Comparison of ENCODE assay signal across 14 cellular contexts in genomic region chr9:119302988-119303698, GRCh38.
DNase-seq lines count a peak whose midpoint lies in the region; ATAC-seq and TF ChIP-seq lines count a peak whose summit lies in the region.
"Had no signal": no experiment of that assay in that cellular context is flagged by ENCODE, and none has a peak within 500 bp of the region (broad histone marks: within the 10 kb centered on the region; RNA-seq: fewer than 3 reads in every experiment).

No MANE protein-coding gene starts in this region.

- H3K56ac ChIP-seq in H9 (ENCODE audit: insufficient read length, low read depth, low read length), result no peak overlapping the region

- no peaks in the 10 kb centered on the region for H3K27me3 Mint-ChIP-seq in H9 (ENCODE audit: low read depth)
- H3K27me3 Mint-ChIP-seq: CD4-positive, alpha-beta memory T cell had no signal

- no peak overlapping the region for H4K5ac ChIP-seq in H9 (ENCODE audit: insufficient read length, low read depth, low read length)

- H3K18ac ChIP-seq in H9 (ENCODE audit: insufficient read length, low read depth, low read length), result peak overlapping the region; percentile 42

- H3K27me3 ChIP-seq in H9 (ENCODE audit: insufficient read depth, low read length) (no peaks in the 10 kb centered on the region), esophagus muscularis mucosa (peaks cover 0 to 14% (median 2%) of the 10 kb centered on the region in 4 donors), brain microvascular endothelial cell (replicated peaks) (no peaks in the 10 kb centered on the region)
- H3K27me3 ChIP-seq: BE2C had no signal

- no peaks in the 10 kb centered on the region for H3K79me2 ChIP-seq in H9 (ENCODE audit: insufficient read depth, low read length)

- TF ChIP-seq EP300 in esophagus muscularis mucosa (IDR thresholded peaks at IDR 0.05), result no peak

- H3K79me1 ChIP-seq in H9 (ENCODE audit: insufficient read depth, low read depth, low read length, poor library complexity, severe bottlenecking), result no peaks in the 10 kb centered on the region

- DNase-seq in H9 (no peak), NCI-H774 (lab: John Stamatoyannopoulos, UW) (peak; percentile 52), esophagus muscularis mucosa (ENCODE audit: extremely low spot score) (peak; percentile 72), NCI-H146 treated with DMSO at 0.1 percent for 48 hours (lab: John Stamatoyannopoulos, UW; ENCODE audit: unreplicated experiment) (no peak), brain microvascular endothelial cell (no peak)
- DNase-seq: BE2C; CD4-positive, alpha-beta memory T cell; DND-41; GF-D8 had no signal

- peaks cover 53 to 56% of the 10 kb centered on the region in 2 experiments for H3K4me1 Mint-ChIP-seq in H9
- H3K4me1 Mint-ChIP-seq: CD4-positive, alpha-beta memory T cell had no signal

- H3K4me3 ChIP-seq in esophagus muscularis mucosa (no peak overlapping the region), brain microvascular endothelial cell (ENCODE audit: low read depth, low read length) (no peak overlapping the region)
- H3K4me3 ChIP-seq: A549 had no signal

- H3K9me3 ChIP-seq in H9 (ENCODE audit: control insufficient read depth, low read depth, low read length) (no peaks in the 10 kb centered on the region), esophagus muscularis mucosa (no peaks in the 10 kb centered on the region)
- H3K9me3 ChIP-seq: A549, BE2C had no signal

- no peaks in the 10 kb centered on the region for H3K23me2 ChIP-seq in H9 (ENCODE audit: insufficient read length, low read depth, low read length, poor library complexity, severe bottlenecking)

- no peak overlapping the region for H3K4ac ChIP-seq in H9 (ENCODE audit: low read depth, low read length)

- no peaks in the 10 kb centered on the region for H3K36me3 ChIP-seq in esophagus muscularis mucosa
- H3K36me3 ChIP-seq in brain microvascular endothelial cell (replicated peaks), result no peaks in the 10 kb centered on the region
- H3K36me3 ChIP-seq: BE2C had no signal

- peak overlapping the region in 2 of 3 experiments; percentile 27 to 60; a peak in 3 of 7 replicates for H3K27ac Mint-ChIP-seq in H9
- H3K27ac Mint-ChIP-seq: CD4-positive, alpha-beta memory T cell; IgD-negative memory B cell had no signal

- no peak overlapping the region for H2BK5ac ChIP-seq in H9 (ENCODE audit: insufficient read length, low read length)

- TF ChIP-seq CTCF in H9 (conservative IDR thresholded peaks at IDR 0.05) (no peak), esophagus muscularis mucosa (IDR thresholded peaks at IDR 0.05) (no peak), brain microvascular endothelial cell (IDR thresholded peaks at IDR 0.05; ENCODE audit: low read depth, low read length, missing control alignments) (no peak)

- peaks cover 10% of the 10 kb centered on the region for H3K4me1 ChIP-seq in H9 (ENCODE audit: insufficient read depth, low read length)
- no peaks in the 10 kb centered on the region for H3K4me1 ChIP-seq in esophagus muscularis mucosa
- H3K4me1 ChIP-seq: A549, BE2C had no signal

- H3K14ac ChIP-seq in H9 (ENCODE audit: insufficient read depth, low read length), result no peak overlapping the region

- H2AK5ac ChIP-seq in H9 (ENCODE audit: insufficient read length, low read length), result no peak overlapping the region

- H3K27ac ChIP-seq in H9 (ENCODE audit: insufficient read length, low read depth, low read length) (no peak overlapping the region), esophagus muscularis mucosa (replicated peaks in 1 of 4) (no peak overlapping the region), brain microvascular endothelial cell (no peak overlapping the region)
- H3K27ac ChIP-seq: A549, C4-2B had no signal

- H3K23ac ChIP-seq in H9 (ENCODE audit: insufficient read length, low read depth, low read length), result no peak overlapping the region

- ATAC-seq in HG03095 (IDR thresholded peaks at IDR 0.05; ENCODE audit: unreplicated experiment), result no peak
- no peak for ATAC-seq in HG02678 (IDR thresholded peaks at IDR 0.05; ENCODE audit: unreplicated experiment)
- ATAC-seq: A549 had no signal

- WGBS in H9 (ENCODE audit: extremely low coverage, insufficient read length, low lambda C conversion rate), result no CpG with 5 or more reads among the region's 13 CpGs
- WGBS in esophagus muscularis mucosa, result 83% methylated on average over 13 of the region's 13 CpGs

- H2BK12ac ChIP-seq in H9 (ENCODE audit: insufficient read length, low read depth, low read length), result no peak overlapping the region

- no peak overlapping the region for H3K9ac ChIP-seq in H9 (ENCODE audit: extremely low read depth, insufficient read length, low read length)

- no peak overlapping the region for H2BK15ac ChIP-seq in H9 (ENCODE audit: low read depth, low read length)

- no peaks in the 10 kb centered on the region; a peak in 1 of 5 replicates for H3K9me3 Mint-ChIP-seq in H9

- intact Hi-C loops in esophagus muscularis mucosa (cut with DNase I), result no loop called here

- H2BK20ac ChIP-seq in H9 (ENCODE audit: low read depth, low read length, poor library complexity, severe bottlenecking), result no peak overlapping the region

- no peak for TF ChIP-seq POLR2A in esophagus muscularis mucosa (IDR thresholded peaks at IDR 0.05; ENCODE audit: low read depth)

- H2AFZ ChIP-seq in H9 (ENCODE audit: low read length), result no peak overlapping the region

- no peak overlapping the region for H3K4me3 Mint-ChIP-seq in H9
- H3K4me3 Mint-ChIP-seq: CD4-positive, alpha-beta memory T cell; IgD-negative memory B cell had no signal

- peaks cover 0 to 5% (median 4%) of the 10 kb centered on the region in 3 experiments; a peak in 4 of 7 replicates for H3K36me3 Mint-ChIP-seq in H9 (ENCODE audit: insufficient read depth in 1 of 3, low read depth in 3 of 3)
- H3K36me3 Mint-ChIP-seq: CD4-positive, alpha-beta memory T cell; IgD-negative memory B cell had no signal

- H4K8ac ChIP-seq in H9 (replicated peaks; ENCODE audit: insufficient read length, low read depth, low read length), result no peak overlapping the region

- no peak overlapping the region for H2BK120ac ChIP-seq in H9 (ENCODE audit: low read depth, low read length, poor library complexity, severe bottlenecking)

- no peak overlapping the region for H4K91ac ChIP-seq in H9 (ENCODE audit: insufficient read length, low read depth, low read length)

- no peak overlapping the region for H3T11ph ChIP-seq in H9 (ENCODE audit: low read length)

- in situ Hi-C loops in brain microvascular endothelial cell (cut with HindIII; ENCODE audit: low pct_ligation_motif_present, low sequenced_read_pairs), result no loop called here

- H3K4me2 ChIP-seq in H9 (ENCODE audit: insufficient read depth, insufficient read length, low read length), result no peak overlapping the region
- H3K4me2 ChIP-seq: A549 had no signal

- no peaks in the 10 kb centered on the region for H4K20me1 ChIP-seq in H9 (ENCODE audit: control insufficient read depth, insufficient read depth, insufficient read length)

Comparison
In these comparisons a context has a peak if more than half of its experiments do, and no peak if none do; other contexts are left out.
1. DNase-seq: peak in NCI-H774 (single experiment) and esophagus muscularis mucosa (single experiment); none in H9 (single experiment), NCI-H146 treated with DMSO at 0.1 percent for 48 hours (single experiment) and brain microvascular endothelial cell (single experiment).